17 cellular contexts compared by ENCODE assay signal in the genomic region with DNA sequence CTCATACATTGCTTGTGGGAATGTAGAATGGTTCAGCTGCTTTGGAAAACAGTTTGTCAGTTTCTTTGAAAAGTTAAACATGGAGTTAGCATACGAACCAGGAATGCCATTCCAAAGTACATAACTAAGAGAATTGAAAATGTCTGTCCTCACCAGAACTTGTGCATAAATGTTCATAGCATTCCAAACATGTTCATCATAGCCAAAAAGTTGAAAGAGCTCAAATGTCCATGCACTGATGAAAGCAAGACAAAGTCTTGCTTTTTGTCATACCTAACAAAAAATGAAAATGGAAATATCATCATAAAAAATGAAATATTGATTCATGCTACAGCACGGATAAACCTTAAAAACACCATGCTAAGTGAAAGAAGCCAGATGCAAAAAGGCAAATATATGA.
DNase-seq lines count a peak whose midpoint lies in the region; ATAC-seq and TF ChIP-seq lines count a peak whose summit lies in the region.
"Had no signal": no experiment of that assay in that cellular context is flagged by ENCODE, and none has a peak within 500 bp of the region (broad histone marks: within the 10 kb centered on the region; RNA-seq: fewer than 3 reads in every experiment).

No MANE protein-coding gene starts in this region.

- 46% methylated on average over 2 of the region's 2 CpGs for WGBS in smooth muscle cell (ENCODE audit: low lambda C conversion rate)
- WGBS in esophagus squamous epithelium, 2 donors = 36 to 48% methylated on average over 2 of the region's 2 CpGs

- TF ChIP-seq POLR2A in esophagus squamous epithelium (IDR thresholded peaks at IDR 0.05) = no peak

- DNase-seq in GM04504 (ENCODE audit: low read depth) = peak; percentile 19
- peak; percentile 22 for DNase-seq in amniotic epithelial cell (ENCODE audit: low read depth)
- DNase-seq in fibroblast of pulmonary artery (ENCODE audit: low read depth) = peak; percentile 54
- no peak for DNase-seq in smooth muscle cell (lab: John Stamatoyannopoulos, UW; ENCODE audit: unreplicated experiment)
- no peak for DNase-seq in esophagus squamous epithelium (lab: John Stamatoyannopoulos, UW)
- DNase-seq: activated CD4-positive, alpha-beta T cell treated with anti-CD3 and anti-CD28 coated beads for 4 hours; activated CD8-positive, alpha-beta memory T cell treated with anti-CD3 and anti-CD28 coated beads, Interleukin-2, amount 50 U/mL, for 4 hours; activated naive CD4-positive, alpha-beta T cell; CD8-positive, alpha-beta memory T cell; effector CD4-positive, alpha-beta T cell; gastrocnemius medialis; NCI-H1694 treated with DMSO at 0.1 percent for 48 hours; NCI-H510A; posterior cingulate gyrus; stimulated activated naive CD4-positive, alpha-beta T cell had no signal

- no peaks in the 10 kb centered on the region for H4K20me1 ChIP-seq in smooth muscle cell (ENCODE audit: low read depth)

- H3K36me3 ChIP-seq in smooth muscle cell (ENCODE audit: low read depth) (no peaks in the 10 kb centered on the region), esophagus squamous epithelium (no peaks in the 10 kb centered on the region)
- H3K36me3 ChIP-seq: gastrocnemius medialis had no signal

- H3K27me3 ChIP-seq in smooth muscle cell (ENCODE audit: low read depth) = no peaks in the 10 kb centered on the region
- no peaks in the 10 kb centered on the region for H3K27me3 ChIP-seq in esophagus squamous epithelium
- H3K27me3 ChIP-seq: gastrocnemius medialis had no signal

- H2AFZ ChIP-seq in smooth muscle cell (ENCODE audit: low read depth) = no peak overlapping the region

- TF ChIP-seq CTCF in fibroblast of pulmonary artery (IDR thresholded peaks at IDR 0.05; ENCODE audit: low read length, missing control alignments) (no peak), smooth muscle cell (IDR thresholded peaks at IDR 0.05; ENCODE audit: borderline replicate concordance, insufficient read depth, poor library complexity, severe bottlenecking) (no peak), esophagus squamous epithelium (IDR thresholded peaks at IDR 0.05) (no peak)

- no peaks in the 10 kb centered on the region for H3K79me2 ChIP-seq in smooth muscle cell (ENCODE audit: low read depth)

- no peaks in the 10 kb centered on the region for H3K9me3 ChIP-seq in smooth muscle cell (replicated peaks; ENCODE audit: low read depth)
- no peaks in the 10 kb centered on the region for H3K9me3 ChIP-seq in esophagus squamous epithelium
- H3K9me3 ChIP-seq: gastrocnemius medialis had no signal

- H3F3A ChIP-seq in smooth muscle cell (ENCODE audit: low read depth) = no peaks in the 10 kb centered on the region

- H3K4me2 ChIP-seq in smooth muscle cell = peak overlapping the region; percentile 28

- intact Hi-C loops in esophagus squamous epithelium (cut with DNase I) = no loop called here

- peak overlapping the region; percentile 49 for H3K27ac ChIP-seq in smooth muscle cell (ENCODE audit: low read depth)
- H3K27ac ChIP-seq in esophagus squamous epithelium = no peak overlapping the region
- H3K27ac ChIP-seq: gastrocnemius medialis had no signal

- H3K4me1 ChIP-seq in smooth muscle cell (ENCODE audit: low read depth) = no peaks in the 10 kb centered on the region
- peaks cover 0 to 6% (median 0%) of the 10 kb centered on the region in 3 donors for H3K4me1 ChIP-seq in esophagus squamous epithelium
- H3K4me1 ChIP-seq: gastrocnemius medialis had no signal

- ATAC-seq in HG03432 (IDR thresholded peaks at IDR 0.05; ENCODE audit: unreplicated experiment) = no peak
- ATAC-seq in GM19463 (IDR thresholded peaks at IDR 0.05; ENCODE audit: unreplicated experiment) = no peak
- ATAC-seq: gastrocnemius medialis had no signal

- H3K9ac ChIP-seq in smooth muscle cell (ENCODE audit: low read depth) = no peak overlapping the region

- H3K4me3 ChIP-seq in fibroblast of pulmonary artery (replicated peaks; ENCODE audit: low read depth, low read length) (no peak overlapping the region), smooth muscle cell (no peak overlapping the region), esophagus squamous epithelium (no peak overlapping the region)
- H3K4me3 ChIP-seq: gastrocnemius medialis had no signal

Comparison
In these comparisons a context has a peak if more than half of its experiments do, and no peak if none do; other contexts are left out.
1. DNase-seq: peak in GM04504 (single experiment), amniotic epithelial cell (single experiment) and fibroblast of pulmonary artery (single experiment); none in smooth muscle cell (single experiment) and esophagus squamous epithelium (single experiment).